8 cellular contexts compared by ENCODE assay signal in genomic region chr12:98593351-98594049, GRCh38.
A peak's percentile ranks its signal among the peaks of the same experiment; 100 is the strongest.
DNase-seq lines count a peak whose midpoint lies in the region; ATAC-seq and TF ChIP-seq lines count a peak whose summit lies in the region.

TSS of gene SLC25A3 (plus strand) at chr12:98593686. CDS start at chr12:98593979, 293 bp downstream.

- H3K36me3 Mint-ChIP-seq in central memory CD8-positive, alpha-beta T cell (ENCODE audit: insufficient read depth): peaks cover 43% of the 10 kb centered on the region

- peak within 1 kb of the TSS; percentile 99 for H3K27ac Mint-ChIP-seq in central memory CD8-positive, alpha-beta T cell (ENCODE audit: low read depth)

- peak; percentile 99 for ATAC-seq in GM19025 (IDR thresholded peaks at IDR 0.05; ENCODE audit: low read depth, unreplicated experiment)
- peak; percentile 99 for ATAC-seq in HG03342 (IDR thresholded peaks at IDR 0.05; ENCODE audit: unreplicated experiment)
- peak; percentile 98 for ATAC-seq in central memory CD8-positive, alpha-beta T cell (replicated peaks; ENCODE audit: extremely low read depth, poor library complexity, severe bottlenecking)

- peak within 1 kb of the TSS; percentile 97 for H3K4me3 Mint-ChIP-seq in central memory CD8-positive, alpha-beta T cell

- H3K4me3 ChIP-seq in AG09309 (ENCODE audit: control insufficient read depth, low read depth, low read length): peak within 1 kb of the TSS; percentile 91

- peaks cover 32% of the 10 kb centered on the region for H3K4me1 Mint-ChIP-seq in central memory CD8-positive, alpha-beta T cell

- H3K9me3 Mint-ChIP-seq in central memory CD8-positive, alpha-beta T cell: no peaks in the 10 kb centered on the region

- TF ChIP-seq CTCF in AG09309 (IDR thresholded peaks at IDR 0.05; ENCODE audit: control insufficient read depth, insufficient read depth, low read depth, low read length, missing control alignments): no peak

- peak; percentile 94 for DNase-seq in AG09309 (ENCODE audit: low read depth)
- peak; percentile 93 to 99 for DNase-seq in NCI-H446 (lab: John Stamatoyannopoulos, UW)
- peak; percentile 89 for DNase-seq in activated CD4-positive, CD25-positive, alpha-beta regulatory T cell treated with anti-CD3 and anti-CD28 coated beads, Interleukin-2, amount 50 U/mL, for 16 hours (ENCODE audit: low read depth, low spot score)
- DNase-seq in central memory CD8-positive, alpha-beta T cell (ENCODE audit: low spot score in 2 of 2): peak; percentile 80 to 90
- peak; percentile 98 for DNase-seq in iris pigment epithelial cell (ENCODE audit: low read depth)
- peak; percentile 93 for DNase-seq in stimulated activated CD4-positive, alpha-beta T cell treated with anti-CD3 and anti-CD28 coated beads, Interleukin-12 subunit alpha, Interleukin-12 subunit beta, amount 100 ng/mL, for 4 hours

- no peaks in the 10 kb centered on the region for H3K27me3 Mint-ChIP-seq in central memory CD8-positive, alpha-beta T cell

Comparison
In these comparisons a context has a peak if more than half of its experiments do, and no peak if none do; other contexts are left out.
1. Peak in every context shown above with its lines: DNase-seq, ATAC-seq and H3K4me3 ChIP-seq.